Comparison of ENCODE assay signal across 8 cellular contexts in genomic region chr9:113548221-113549041, GRCh38.
DNase-seq lines count a peak whose midpoint lies in the region; ATAC-seq and TF ChIP-seq lines count a peak whose summit lies in the region.

No MANE protein-coding gene starts in this region.

- no peak overlapping the region for H2AK5ac ChIP-seq in mesenchymal stem cell (ENCODE audit: low read length, severe bottlenecking)

- no peak for TF ChIP-seq CTCF in colonic mucosa (IDR thresholded peaks at IDR 0.05)

- DNase-seq in GM03348 (ENCODE audit: low spot score) (peak; percentile 42), SJCRH30 (peak; percentile 89 to 91), colonic mucosa (no peak), mesenchymal stem cell (peak; percentile 86), NCI-H1105 (lab: John Stamatoyannopoulos, UW) (no peak)
- DNase-seq in stimulated activated naive CD8-positive, alpha-beta T cell treated with anti-CD3 and anti-CD28 coated beads, Interleukin-15, Interleukin-2, amounts not matched to agents 100 U/mL and 50 U/mL, for 24 hours = peak; percentile 48
- DNase-seq in central memory CD4-positive, alpha-beta T cell = no peak

- no peaks in the 10 kb centered on the region for H3K27me3 ChIP-seq in SJCRH30
- H3K27me3 ChIP-seq in colonic mucosa = no peaks in the 10 kb centered on the region
- H3K27me3 ChIP-seq in mesenchymal stem cell (ENCODE audit: control insufficient read depth in 1 of 2, insufficient read depth in 1 of 2, low read length in 2 of 2) = peaks cover 0 to 27% of the 10 kb centered on the region in 2 experiments

- peak overlapping the region; percentile 15 for H4K91ac ChIP-seq in mesenchymal stem cell (ENCODE audit: low read length)

- H3K27ac ChIP-seq in SJCRH30 (peak overlapping the region; percentile 69), colonic mucosa (peak overlapping the region; percentile 34), mesenchymal stem cell (ENCODE audit: low read length, poor library complexity, severe bottlenecking) (no peak overlapping the region)

- H3K36me3 ChIP-seq in SJCRH30 (no peaks in the 10 kb centered on the region), colonic mucosa (no peaks in the 10 kb centered on the region), mesenchymal stem cell (ENCODE audit: control insufficient read depth in 1 of 2, insufficient read depth in 2 of 2, low read depth in 1 of 2, low read length in 2 of 2) (peaks cover 0 to 5% of the 10 kb centered on the region in 2 experiments)

- H3K14ac ChIP-seq in mesenchymal stem cell (ENCODE audit: low read length in 2 of 2) = peak overlapping the region in 1 of 2 experiments; percentile 19

- peak overlapping the region in 1 of 2 experiments; percentile 28 for H3K23ac ChIP-seq in mesenchymal stem cell (ENCODE audit: low read length in 2 of 2)

- H3K4me1 ChIP-seq in SJCRH30 (peaks cover 32% of the 10 kb centered on the region), colonic mucosa (peaks cover 10% of the 10 kb centered on the region), mesenchymal stem cell (ENCODE audit: control insufficient read depth, insufficient read depth, low read depth, low read length) (peaks cover 12% of the 10 kb centered on the region)

- ATAC-seq in stimulated activated naive CD8-positive, alpha-beta T cell treated with anti-CD3 and anti-CD28 coated beads, Interleukin-15, Interleukin-2, amounts not matched to agents 100 U/mL and 50 U/mL, for 24 hours = peak; percentile 97
- ATAC-seq in HG03521 (IDR thresholded peaks at IDR 0.05; ENCODE audit: unreplicated experiment) = no peak

- H4K8ac ChIP-seq in mesenchymal stem cell (ENCODE audit: low read length) = peak overlapping the region; percentile 53

- H3K4me2 ChIP-seq in mesenchymal stem cell (ENCODE audit: low read length, poor library complexity, severe bottlenecking) = no peak overlapping the region

- H3K4me3 ChIP-seq in SJCRH30 (peak overlapping the region; percentile 5), colonic mucosa (no peak overlapping the region), mesenchymal stem cell (ENCODE audit: insufficient read depth in 1 of 2, low read depth in 1 of 2, low read length in 2 of 2) (no peak overlapping the region)

- no peak overlapping the region for H2AFZ ChIP-seq in mesenchymal stem cell (ENCODE audit: low read depth, low read length)

- no peak overlapping the region for H2BK120ac ChIP-seq in mesenchymal stem cell (ENCODE audit: low read depth, low read length)

- no peaks in the 10 kb centered on the region for H3K79me1 ChIP-seq in mesenchymal stem cell (replicated peaks; ENCODE audit: low read length, poor library complexity, severe bottlenecking)

- H3K4ac ChIP-seq in mesenchymal stem cell (ENCODE audit: low read depth in 1 of 2, low read length in 2 of 2) = peak overlapping the region; percentile 16 to 24

- H3K18ac ChIP-seq in mesenchymal stem cell (ENCODE audit: low read depth in 1 of 2, low read length in 2 of 2) = peak overlapping the region; percentile 6 to 16

- intact Hi-C loops in colonic mucosa (cut with DNase I) = no loop called here

- H2BK15ac ChIP-seq in mesenchymal stem cell (ENCODE audit: low read depth, poor library complexity, severe bottlenecking) = no peak overlapping the region

- H2BK5ac ChIP-seq in mesenchymal stem cell (ENCODE audit: low read depth, low read length, poor library complexity, severe bottlenecking) = no peak overlapping the region

- H3K9me3 ChIP-seq in SJCRH30 (replicated peaks) = no peaks in the 10 kb centered on the region
- H3K9me3 ChIP-seq in colonic mucosa = no peaks in the 10 kb centered on the region
- H3K9me3 ChIP-seq in mesenchymal stem cell (ENCODE audit: control insufficient read depth, low read length) = no peaks in the 10 kb centered on the region

- H3K9ac ChIP-seq in colonic mucosa (ENCODE audit: low read depth in 2 of 2, low read length in 2 of 2) = peak overlapping the region in 1 of 2 donors; percentile 41
- H3K9ac ChIP-seq in mesenchymal stem cell (ENCODE audit: low read length) = no peak overlapping the region

- 33% methylated on average over 10 of the region's 11 CpGs for WGBS in mesenchymal stem cell

- peak overlapping the region; percentile 41 to 52 for H2BK12ac ChIP-seq in mesenchymal stem cell (ENCODE audit: low read length in 2 of 2)

Comparison
In these comparisons a context has a peak if more than half of its experiments do, and no peak if none do; other contexts are left out.
1. DNase-seq: peak in GM03348 (single experiment), SJCRH30 (2 of 2), mesenchymal stem cell (single experiment) and stimulated activated naive CD8-positive, alpha-beta T cell treated with anti-CD3 and anti-CD28 coated beads, Interleukin-15, Interleukin-2, amounts not matched to agents 100 U/mL and 50 U/mL, for 24 hours (single experiment); none in colonic mucosa (single experiment), NCI-H1105 (single experiment) and central memory CD4-positive, alpha-beta T cell (single experiment).